In genomic region chrX:46561931-46562721, GRCh38 we compare ENCODE assay signal across 8 cellular contexts. TPM values are rescaled to one million over a fixed set of nuclear protein-coding genes. Genes with fewer than 3 reads are reported as not detected.
DNase-seq lines count a peak whose midpoint lies in the region; ATAC-seq, FAIRE-seq and TF ChIP-seq lines count a peak whose summit lies in the region.

No MANE protein-coding gene starts in this region.

- no peak overlapping the region for H3K9ac ChIP-seq in astrocyte (ENCODE audit: low read length)

- no peak overlapping the region for H3K27ac Mint-ChIP-seq in astrocyte (ENCODE audit: unreplicated experiment)
- H3K27ac Mint-ChIP-seq in activated T-helper 1 cell treated with anti-CD3 and anti-CD28 coated beads, Interleukin-12 subunit alpha, Interleukin-12 subunit beta, Interleukin-2, Interleukin-4 antibody, amounts not matched to agents 30 ng/mL and 10 ng/mL and 1 ng/mL, durations not matched to agents 14 hours and 24 hours and 36 hours, result no peak overlapping the region

- H3K4me1 ChIP-seq in astrocyte (ENCODE audit: insufficient read depth, low read length) (peaks cover 5% of the 10 kb centered on the region), gastroesophageal sphincter (no peaks in the 10 kb centered on the region)

- H3K4me3 Mint-ChIP-seq in astrocyte (ENCODE audit: unreplicated experiment), result no peak overlapping the region
- H3K4me3 Mint-ChIP-seq in activated T-helper 1 cell treated with anti-CD3 and anti-CD28 coated beads, Interleukin-12 subunit alpha, Interleukin-12 subunit beta, Interleukin-2, Interleukin-4 antibody, amounts not matched to agents 30 ng/mL and 10 ng/mL and 1 ng/mL, durations not matched to agents 14 hours and 24 hours and 36 hours, result no peak overlapping the region

- FAIRE-seq in astrocyte (lab: Jason Lieb, UNC), result peak; percentile 85

- no peak overlapping the region for H3K27ac ChIP-seq in astrocyte (ENCODE audit: low read depth, low read length)
- H3K27ac ChIP-seq in gastroesophageal sphincter, result no peak overlapping the region

- intact Hi-C loops in activated T-helper 1 cell treated with anti-CD3 and anti-CD28 coated beads, Interleukin-12 subunit alpha, Interleukin-12 subunit beta, Interleukin-2, Interleukin-4 antibody, amounts not matched to agents 30 ng/mL and 10 ng/mL and 1 ng/mL, durations not matched to agents 14 hours and 24 hours and 36 hours (cut with micrococcal nuclease), result no loop called here

- DNase-seq in astrocyte (ENCODE audit: low read depth) (no peak), hepatic stellate cell (ENCODE audit: low spot score) (no peak), mesenteric fat pad (ENCODE audit: low spot score) (no peak)
- DNase-seq in activated T-helper 1 cell treated with anti-CD3 and anti-CD28 coated beads, Interleukin-12 subunit alpha, Interleukin-12 subunit beta, Interleukin-2, Interleukin-4 antibody, amounts not matched to agents 30 ng/mL and 10 ng/mL and 1 ng/mL, durations not matched to agents 14 hours and 24 hours and 36 hours (ENCODE audit: low spot score), result no peak

- H4K20me1 ChIP-seq in astrocyte (ENCODE audit: insufficient read depth, low read length), result no peaks in the 10 kb centered on the region

- no peaks in the 10 kb centered on the region for H3K36me3 ChIP-seq in astrocyte (ENCODE audit: insufficient read depth, low read length)
- H3K36me3 ChIP-seq in gastroesophageal sphincter, result no peaks in the 10 kb centered on the region

- H3K79me2 ChIP-seq in astrocyte (ENCODE audit: insufficient read depth, low read length), result no peaks in the 10 kb centered on the region

- no peaks in the 10 kb centered on the region for H3K27me3 ChIP-seq in astrocyte (ENCODE audit: insufficient read depth, low read length)
- no peaks in the 10 kb centered on the region for H3K27me3 ChIP-seq in gastroesophageal sphincter

- H3K36me3 Mint-ChIP-seq in astrocyte (ENCODE audit: low read depth, unreplicated experiment), result no peaks in the 10 kb centered on the region
- peaks cover 2% of the 10 kb centered on the region for H3K36me3 Mint-ChIP-seq in activated T-helper 1 cell treated with anti-CD3 and anti-CD28 coated beads, Interleukin-12 subunit alpha, Interleukin-12 subunit beta, Interleukin-2, Interleukin-4 antibody, amounts not matched to agents 30 ng/mL and 10 ng/mL and 1 ng/mL, durations not matched to agents 14 hours and 24 hours and 36 hours (ENCODE audit: low read depth)

- no peak overlapping the region for H3K4me3 ChIP-seq in astrocyte (ENCODE audit: insufficient read depth, low read depth, low read length)
- H3K4me3 ChIP-seq in gastroesophageal sphincter, result no peak overlapping the region

- TF ChIP-seq POLR2A in gastroesophageal sphincter (IDR thresholded peaks at IDR 0.05), result no peak

- TF ChIP-seq CTCF in astrocyte (IDR thresholded peaks at IDR 0.05; ENCODE audit: insufficient read depth, low read depth, low read length) (no peak), gastroesophageal sphincter (IDR thresholded peaks at IDR 0.05) (no peak)

- ATAC-seq in GM18502 (IDR thresholded peaks at IDR 0.05; ENCODE audit: poor library complexity, unreplicated experiment), result peak; percentile 98
- ATAC-seq in GM21515 (IDR thresholded peaks at IDR 0.05; ENCODE audit: unreplicated experiment), result peak; percentile 98
- ATAC-seq in HG03575 (IDR thresholded peaks at IDR 0.05; ENCODE audit: extremely low read depth, insufficient number of reproducible peaks, low FRiP score, unreplicated experiment), result peak; percentile 97
- no peak for ATAC-seq in gastroesophageal sphincter

- peaks cover 6% of the 10 kb centered on the region for H3K4me1 Mint-ChIP-seq in astrocyte (ENCODE audit: low read depth, unreplicated experiment)
- peaks cover 16% of the 10 kb centered on the region for H3K4me1 Mint-ChIP-seq in activated T-helper 1 cell treated with anti-CD3 and anti-CD28 coated beads, Interleukin-12 subunit alpha, Interleukin-12 subunit beta, Interleukin-2, Interleukin-4 antibody, amounts not matched to agents 30 ng/mL and 10 ng/mL and 1 ng/mL, durations not matched to agents 14 hours and 24 hours and 36 hours (ENCODE audit: low read depth)

- no peaks in the 10 kb centered on the region for H3K9me3 Mint-ChIP-seq in astrocyte (ENCODE audit: unreplicated experiment)
- no peaks in the 10 kb centered on the region for H3K9me3 Mint-ChIP-seq in activated T-helper 1 cell treated with anti-CD3 and anti-CD28 coated beads, Interleukin-12 subunit alpha, Interleukin-12 subunit beta, Interleukin-2, Interleukin-4 antibody, amounts not matched to agents 30 ng/mL and 10 ng/mL and 1 ng/mL, durations not matched to agents 14 hours and 24 hours and 36 hours

- H3K27me3 Mint-ChIP-seq in astrocyte (ENCODE audit: low read depth, unreplicated experiment), result no peaks in the 10 kb centered on the region
- H3K27me3 Mint-ChIP-seq in activated T-helper 1 cell treated with anti-CD3 and anti-CD28 coated beads, Interleukin-12 subunit alpha, Interleukin-12 subunit beta, Interleukin-2, Interleukin-4 antibody, amounts not matched to agents 30 ng/mL and 10 ng/mL and 1 ng/mL, durations not matched to agents 14 hours and 24 hours and 36 hours (ENCODE audit: insufficient read depth), result peaks cover 1% of the 10 kb centered on the region

- no peak for TF ChIP-seq EP300 in gastroesophageal sphincter (IDR thresholded peaks at IDR 0.05)

- H3K4me2 ChIP-seq in astrocyte (ENCODE audit: low read length), result peak overlapping the region; percentile 5

- no peak overlapping the region for H2AFZ ChIP-seq in astrocyte (ENCODE audit: low read depth, low read length)

- H3K9me3 ChIP-seq in astrocyte (ENCODE audit: insufficient read depth, low read depth, low read length) (no peaks in the 10 kb centered on the region), gastroesophageal sphincter (no peaks in the 10 kb centered on the region)

- WGBS in gastroesophageal sphincter (ENCODE audit: low coverage in 1 of 2), 2 donors, result 70 to 71% methylated on average over 2 to 3 of the region's 5 CpGs

RNA-seq across cellular contexts. Expression of gene CHST7, which starts 11.4 kb away (rescaled TPM):
- 13.8 and 15.4 TPM in 2 replicates for total RNA-seq in astrocyte
- 5.2 and 6.2 TPM in 2 replicates for total RNA-seq in activated T-helper 1 cell treated with anti-CD3 and anti-CD28 coated beads, Interleukin-12 subunit alpha, Interleukin-12 subunit beta, Interleukin-2, Interleukin-4 antibody, amounts not matched to agents 30 ng/mL and 10 ng/mL and 1 ng/mL, durations not matched to agents 14 hours and 24 hours and 36 hours
- total RNA-seq in gastroesophageal sphincter, result 10 to 100 TPM; 12.1 to 22.3 (median 18.3) TPM
- 8.3 TPM for total RNA-seq in mesenteric fat pad

RNA-seq across cellular contexts. Expression of gene ZNF674, which starts 16.9 kb away (rescaled TPM):
- total RNA-seq in astrocyte (4.6 and 5.5 TPM in 2 replicates), gastroesophageal sphincter (1 to 10 TPM; 3.1 to 5.7 (median 5.5) TPM), mesenteric fat pad (2.1 TPM)
- total RNA-seq in activated T-helper 1 cell treated with anti-CD3 and anti-CD28 coated beads, Interleukin-12 subunit alpha, Interleukin-12 subunit beta, Interleukin-2, Interleukin-4 antibody, amounts not matched to agents 30 ng/mL and 10 ng/mL and 1 ng/mL, durations not matched to agents 14 hours and 24 hours and 36 hours, result 1.8 and 3.5 TPM in 2 replicates
